12 cellular contexts compared by ENCODE assay signal in genomic region chr17:50797486-50797885, GRCh38. TPM values are rescaled to one million over a fixed set of nuclear protein-coding genes. Genes with fewer than 3 reads are reported as not detected.
DNase-seq lines count a peak whose midpoint lies in the region; ATAC-seq, FAIRE-seq and TF ChIP-seq lines count a peak whose summit lies in the region.
"Not testable (repeated sequence)": the region's sequence is repeated elsewhere in the genome, so short reads cannot be mapped to it uniquely, and the experiment has no call there.
"Had no signal": no experiment of that assay in that cellular context is flagged by ENCODE, and none has a peak within 500 bp of the region (broad histone marks: within the 10 kb centered on the region; RNA-seq: fewer than 3 reads in every experiment).

No MANE protein-coding gene starts in this region.

- H3K4me3 ChIP-seq in GM23338; astrocyte of the spinal cord (ENCODE audit: low read depth, low read length); choroid plexus epithelial cell (ENCODE audit: low read depth, low read length); endothelial cell of umbilical vein (replicated peaks in 1 of 3; ENCODE audit: insufficient read depth in 1 of 3, low read depth in 1 of 3, low read length in 3 of 3): not testable (repeated sequence)

- ATAC-seq in GM23338, result not testable (repeated sequence)

- not testable (repeated sequence) for BruUV-seq in endothelial cell of umbilical vein (replicated peaks; lab: Mats Ljungman, UMichigan)

- not testable (repeated sequence) for H3K9me2 ChIP-seq in GM23338 (ENCODE audit: insufficient read depth)

- POLR2A ChIA-PET in endothelial cell of umbilical vein (lab: Charles Lee), result not testable (repeated sequence)

- H3F3A ChIP-seq in GM23338 (replicated peaks; ENCODE audit: low read depth), result not testable (repeated sequence)

- not testable (repeated sequence) for H3K27me3 ChIP-seq in GM23338 (ENCODE audit: insufficient read depth); endothelial cell of umbilical vein (ENCODE audit: control insufficient read depth in 2 of 2, insufficient read depth in 2 of 2, low read length in 2 of 2)

- H3K4me1 Mint-ChIP-seq in GM23338 (peaks cover 27% of the 10 kb centered on the region), nephron (peaks cover 26% of the 10 kb centered on the region)

- not testable (repeated sequence) for H3K4me1 ChIP-seq in GM23338 (ENCODE audit: insufficient read depth); endothelial cell of umbilical vein (ENCODE audit: control insufficient read depth, extremely low read depth, insufficient read depth, low read length)

- peak overlapping the region; percentile 63; the same call in 1 of the 2 replicates for H2AFZ ChIP-seq in GM23338
- H2AFZ ChIP-seq in endothelial cell of umbilical vein (ENCODE audit: low read depth, low read length), result not testable (repeated sequence)

- not testable (repeated sequence) for H3K4me2 ChIP-seq in GM23338; endothelial cell of umbilical vein (ENCODE audit: insufficient read depth, low read length)

- FAIRE-seq in endothelial cell of umbilical vein (lab: Jason Lieb, UNC), result not testable (repeated sequence)

- H3K79me2 ChIP-seq in GM23338 (replicated peaks; ENCODE audit: insufficient read depth); endothelial cell of umbilical vein (ENCODE audit: control insufficient read depth, insufficient read depth, low read length): not testable (repeated sequence)

- not testable (repeated sequence) for DNase-seq in GM23338 (ENCODE audit: low spot score)
- peak; percentile 85 for DNase-seq in NCI-H82 (lab: John Stamatoyannopoulos, UW)
- peak; percentile 4 for DNase-seq in astrocyte of the spinal cord (ENCODE audit: low read depth, low spot score)
- DNase-seq in choroid plexus epithelial cell (ENCODE audit: low read depth), result peak; percentile 50
- peak; percentile 5 for DNase-seq in endothelial cell of umbilical vein (ENCODE audit: low read depth, low spot score)
- peak; percentile 24 for DNase-seq in retina

- intact Hi-C loops in endothelial cell of umbilical vein (cut with micrococcal nuclease), result not testable (repeated sequence)

- not testable (repeated sequence) for TF ChIP-seq CTCF in GM23338 (conservative IDR thresholded peaks at IDR 0.05; ENCODE audit: low read depth in 2 of 2); astrocyte of the spinal cord (IDR thresholded peaks at IDR 0.05; ENCODE audit: low read depth, low read length); choroid plexus epithelial cell (conservative IDR thresholded peaks at IDR 0.05; ENCODE audit: low read depth, low read length); endothelial cell of umbilical vein (IDR thresholded peaks at IDR 0.05; ENCODE audit: extremely low read depth in 1 of 2, insufficient read depth in 1 of 2, low read depth in 1 of 2, low read length in 2 of 2); nephron (IDR thresholded peaks at IDR 0.05; ENCODE audit: unreplicated experiment in 3 of 3)

- H3K9ac ChIP-seq in endothelial cell of umbilical vein (replicated peaks; ENCODE audit: extremely low read depth, insufficient read depth, low read length), result not testable (repeated sequence)

- H3K27ac Mint-ChIP-seq in GM23338 (peak overlapping the region; percentile 70), nephron (peak overlapping the region in 2 of 3 experiments; percentile 47 to 72)

- in situ Hi-C loops in astrocyte of the spinal cord (cut with HindIII; ENCODE audit: low sequenced_read_pairs), result not testable (repeated sequence)

- not testable (repeated sequence) for H3K4me3 Mint-ChIP-seq in GM23338, nephron

- H3K36me3 ChIP-seq in GM23338 (ENCODE audit: insufficient read depth); endothelial cell of umbilical vein (ENCODE audit: control insufficient read depth in 2 of 2, extremely low read depth in 1 of 2, insufficient read depth in 2 of 2, low read length in 2 of 2): not testable (repeated sequence)

- not testable (repeated sequence) for H4K20me1 ChIP-seq in GM23338 (replicated peaks; ENCODE audit: insufficient read depth); endothelial cell of umbilical vein (replicated peaks; ENCODE audit: control insufficient read depth, extremely low read depth, insufficient read depth, low read length)

- H3K9me3 ChIP-seq in endothelial cell of umbilical vein (replicated peaks; ENCODE audit: control insufficient read depth, insufficient read depth, low read length), result not testable (repeated sequence)

- H3K27ac ChIP-seq in GM23338 (ENCODE audit: low read depth); endothelial cell of umbilical vein (ENCODE audit: insufficient read depth, low read depth, low read length): not testable (repeated sequence)

- dilution Hi-C loops in endothelial cell of umbilical vein (cut with MboI; ENCODE audit: extremely low pct_ligation_motif_present, low sequenced_read_pairs), result not testable (repeated sequence)

- H3K9me3 Mint-ChIP-seq in GM23338, nephron: not testable (repeated sequence)

- CTCF ChIA-PET in endothelial cell of umbilical vein (lab: Charles Lee), result not testable (repeated sequence)

- not testable (repeated sequence) for H3K9me1 ChIP-seq in endothelial cell of umbilical vein (replicated peaks; ENCODE audit: control insufficient read depth, extremely low read depth, insufficient read depth, low read length)

- not testable (repeated sequence) for H3K27me3 Mint-ChIP-seq in GM23338 (ENCODE audit: insufficient read depth, low read depth, poor library complexity); nephron (ENCODE audit: low read depth)

- not testable (repeated sequence) for TF ChIP-seq POLR2A in endothelial cell of umbilical vein (IDR thresholded peaks at IDR 0.05; ENCODE audit: low read depth, low read length)

- H3K36me3 Mint-ChIP-seq in GM23338 (ENCODE audit: low read depth); nephron (ENCODE audit: low read depth): not testable (repeated sequence)

RNA-seq across cellular contexts. Expression of gene ANKRD40CL, which starts 30.2 kb away (rescaled TPM):
- not detected in 2 replicates for total RNA-seq in GM23338 (2014; rRNA removed; shearing (Covaris generic))
- polyA plus RNA-seq in GM23338 (2016; fragmentation: Nextera tagmentation; extraction: Ambion mirVana), result not detected in 2 replicates
- not detected in 2 replicates for total RNA-seq in endothelial cell of umbilical vein
- not detected in 2 replicates for polyA plus RNA-seq in endothelial cell of umbilical vein
- not detected in 2 replicates for polyA plus RNA-seq in endothelial cell of umbilical vein (2011; cell fraction: cytosol; rRNA removed)
- not detected in 2 replicates for polyA plus RNA-seq in endothelial cell of umbilical vein (2011; cell fraction: nucleus; rRNA removed)
- polyA plus RNA-seq in endothelial cell of umbilical vein (2012), result not detected in 2 replicates
- not detected in 2 replicates for polyA minus RNA-seq in endothelial cell of umbilical vein
- not detected for polyA minus RNA-seq in endothelial cell of umbilical vein (2011; cell fraction: cytosol; rRNA and poly(A)+ RNA removed)
- polyA minus RNA-seq in endothelial cell of umbilical vein (2011; cell fraction: nucleus; rRNA and poly(A)+ RNA removed), result not detected in 2 replicates
- total RNA-seq: A172, Calu3, PC-3 had no signal
- polyA plus RNA-seq: BJ had no signal

RNA-seq across cellular contexts. Expression of gene WFIKKN2, which starts 37.9 kb away (rescaled TPM):
- not detected in 2 replicates for total RNA-seq in GM23338 (2014; rRNA removed; shearing (Covaris generic))
- polyA plus RNA-seq in GM23338 (2016; fragmentation: Nextera tagmentation; extraction: Ambion mirVana), result not detected in 2 replicates
- not detected in 2 replicates for total RNA-seq in endothelial cell of umbilical vein
- polyA plus RNA-seq in endothelial cell of umbilical vein, result 0.03 TPM in 1 of 2 replicates, not detected in the other
- not detected in 2 replicates for polyA plus RNA-seq in endothelial cell of umbilical vein (2011; cell fraction: cytosol; rRNA removed)
- not detected in 2 replicates for polyA plus RNA-seq in endothelial cell of umbilical vein (2011; cell fraction: nucleus; rRNA removed)
- polyA plus RNA-seq in endothelial cell of umbilical vein (2012), result not detected in 2 replicates
- not detected in 2 replicates for polyA minus RNA-seq in endothelial cell of umbilical vein
- not detected for polyA minus RNA-seq in endothelial cell of umbilical vein (2011; cell fraction: cytosol; rRNA and poly(A)+ RNA removed)
- polyA minus RNA-seq in endothelial cell of umbilical vein (2011; cell fraction: nucleus; rRNA and poly(A)+ RNA removed), result not detected in 2 replicates
- total RNA-seq: A172, Calu3, HT-29, PC-3 had no signal
- polyA plus RNA-seq: BJ had no signal
